ENCODE assay signal across 1 cellular context in the genomic region with DNA sequence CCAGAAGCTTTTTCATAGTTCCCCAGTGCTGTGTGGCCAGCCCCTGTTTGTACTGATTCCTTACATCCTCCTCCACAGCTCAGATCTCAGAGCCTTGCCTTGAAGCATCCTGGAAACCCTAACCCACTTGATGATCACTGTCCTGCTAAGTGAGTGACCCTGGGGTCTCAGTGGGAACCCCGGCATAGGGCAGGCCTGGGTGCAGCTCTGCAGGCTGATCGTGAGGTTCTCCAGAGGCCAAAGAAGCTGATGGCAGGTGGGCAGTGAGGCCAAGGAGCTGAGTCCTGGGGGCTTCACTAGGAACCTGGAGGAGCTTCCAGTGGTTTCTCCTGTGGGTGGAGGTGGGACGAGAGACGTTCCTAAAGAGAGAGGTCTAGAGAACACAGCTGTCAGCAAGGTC.
TF ChIP-seq lines count a peak whose summit lies in the region.

No MANE protein-coding gene starts in this region.

TF ChIP-seq in A549, 52 proteins besides CTCF, POLR2A, EP300 and RAD21 (continued from another document):
- TF ChIP-seq, protein P1, sequence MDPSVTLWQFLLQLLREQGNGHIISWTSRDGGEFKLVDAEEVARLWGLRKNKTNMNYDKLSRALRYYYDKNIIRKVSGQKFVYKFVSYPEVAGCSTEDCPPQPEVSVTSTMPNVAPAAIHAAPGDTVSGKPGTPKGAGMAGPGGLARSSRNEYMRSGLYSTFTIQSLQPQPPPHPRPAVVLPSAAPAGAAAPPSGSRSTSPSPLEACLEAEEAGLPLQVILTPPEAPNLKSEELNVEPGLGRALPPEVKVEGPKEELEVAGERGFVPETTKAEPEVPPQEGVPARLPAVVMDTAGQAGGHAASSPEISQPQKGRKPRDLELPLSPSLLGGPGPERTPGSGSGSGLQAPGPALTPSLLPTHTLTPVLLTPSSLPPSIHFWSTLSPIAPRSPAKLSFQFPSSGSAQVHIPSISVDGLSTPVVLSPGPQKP (IDR thresholded peaks at IDR 0.05; ENCODE audit: low read depth, low read length) = no peak
- TF ChIP-seq HOXB13 (CRISPR knock-in tag; IDR thresholded peaks at IDR 0.05; ENCODE audit: low read depth) = no peak
- TF ChIP-seq MYC (IDR thresholded peaks at IDR 0.05; ENCODE audit: borderline replicate concordance, low read length) = no peak
- TF ChIP-seq, protein P2, sequence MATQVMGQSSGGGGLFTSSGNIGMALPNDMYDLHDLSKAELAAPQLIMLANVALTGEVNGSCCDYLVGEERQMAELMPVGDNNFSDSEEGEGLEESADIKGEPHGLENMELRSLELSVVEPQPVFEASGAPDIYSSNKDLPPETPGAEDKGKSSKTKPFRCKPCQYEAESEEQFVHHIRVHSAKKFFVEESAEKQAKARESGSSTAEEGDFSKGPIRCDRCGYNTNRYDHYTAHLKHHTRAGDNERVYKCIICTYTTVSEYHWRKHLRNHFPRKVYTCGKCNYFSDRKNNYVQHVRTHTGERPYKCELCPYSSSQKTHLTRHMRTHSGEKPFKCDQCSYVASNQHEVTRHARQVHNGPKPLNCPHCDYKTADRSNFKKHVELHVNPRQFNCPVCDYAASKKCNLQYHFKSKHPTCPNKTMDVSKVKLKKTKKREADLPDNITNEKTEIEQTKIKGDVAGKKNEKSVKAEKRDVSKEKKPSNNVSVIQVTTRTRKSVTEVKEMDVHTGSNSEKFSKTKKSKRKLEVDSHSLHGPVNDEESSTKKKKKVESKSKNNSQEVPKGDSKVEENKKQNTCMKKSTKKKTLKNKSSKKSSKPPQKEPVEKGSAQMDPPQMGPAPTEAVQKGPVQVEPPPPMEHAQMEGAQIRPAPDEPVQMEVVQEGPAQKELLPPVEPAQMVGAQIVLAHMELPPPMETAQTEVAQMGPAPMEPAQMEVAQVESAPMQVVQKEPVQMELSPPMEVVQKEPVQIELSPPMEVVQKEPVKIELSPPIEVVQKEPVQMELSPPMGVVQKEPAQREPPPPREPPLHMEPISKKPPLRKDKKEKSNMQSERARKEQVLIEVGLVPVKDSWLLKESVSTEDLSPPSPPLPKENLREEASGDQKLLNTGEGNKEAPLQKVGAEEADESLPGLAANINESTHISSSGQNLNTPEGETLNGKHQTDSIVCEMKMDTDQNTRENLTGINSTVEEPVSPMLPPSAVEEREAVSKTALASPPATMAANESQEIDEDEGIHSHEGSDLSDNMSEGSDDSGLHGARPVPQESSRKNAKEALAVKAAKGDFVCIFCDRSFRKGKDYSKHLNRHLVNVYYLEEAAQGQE (IDR thresholded peaks at IDR 0.05) = no peak
- no peak for TF ChIP-seq FOSL2 (IDR thresholded peaks at IDR 0.05)
- no peak for TF ChIP-seq FOSL2 (CRISPR knock-in tag; IDR thresholded peaks at IDR 0.05)
- TF ChIP-seq FOXS1 (CRISPR knock-in tag; IDR thresholded peaks at IDR 0.05) = no peak
- TF ChIP-seq RNF2 (IDR thresholded peaks at IDR 0.05; ENCODE audit: borderline replicate concordance, low read depth) = no peak
- TF ChIP-seq EHMT2 (IDR thresholded peaks at IDR 0.05; ENCODE audit: low read depth) = no peak
- TF ChIP-seq RFX5 (IDR thresholded peaks at IDR 0.05) = no peak
- no peak for TF ChIP-seq CHD4 (IDR thresholded peaks at IDR 0.05; ENCODE audit: borderline replicate concordance)
- no peak for TF ChIP-seq BHLHE40 (IDR thresholded peaks at IDR 0.05; ENCODE audit: low read depth, low read length)
- TF ChIP-seq FOSB (CRISPR knock-in tag; IDR thresholded peaks at IDR 0.05) = no peak
